Comparison of ENCODE assay signal across 1 cellular context in genomic region chr4:37982736-37983135, GRCh38.
TF ChIP-seq lines count a peak whose summit lies in the region.

No MANE protein-coding gene starts in this region.

TF ChIP-seq in GM23338, 12 proteins besides CTCF, POLR2A, EP300 and RAD21 (continued from another document):
- TF ChIP-seq ZNF462 (CRISPR knock-in tag; IDR thresholded peaks at IDR 0.05): no peak
- TF ChIP-seq ETS1 (IDR thresholded peaks at IDR 0.05): no peak
- no peak for TF ChIP-seq NANOG (IDR thresholded peaks at IDR 0.05; ENCODE audit: borderline replicate concordance)
- TF ChIP-seq ZNF114 (CRISPR knock-in tag; IDR thresholded peaks at IDR 0.05): no peak
- TF ChIP-seq REST (IDR thresholded peaks at IDR 0.05; ENCODE audit: unreplicated experiment): no peak
